In genomic region chr7:64308019-64308275, GRCh38 we compare ENCODE assay signal across 8 cellular contexts. TPM values are rescaled to one million over a fixed set of nuclear protein-coding genes. Genes with fewer than 3 reads are reported as not detected.
DNase-seq lines count a peak whose midpoint lies in the region; ATAC-seq and TF ChIP-seq lines count a peak whose summit lies in the region.

No MANE protein-coding gene starts in this region.

- H3K4me1 ChIP-seq in adrenal gland (replicated peaks in 1 of 2) (peaks cover 0 to 7% of the 10 kb centered on the region in 2 donors), mesenchymal stem cell (ENCODE audit: control insufficient read depth, insufficient read depth, low read depth, low read length) (no peaks in the 10 kb centered on the region)

- H3K36me3 ChIP-seq in adrenal gland (replicated peaks in 1 of 2): no peaks in the 10 kb centered on the region
- no peaks in the 10 kb centered on the region for H3K36me3 ChIP-seq in mesenchymal stem cell (ENCODE audit: control insufficient read depth in 1 of 2, insufficient read depth in 2 of 2, low read depth in 1 of 2, low read length in 2 of 2)

- no peak overlapping the region for H3K23ac ChIP-seq in mesenchymal stem cell (ENCODE audit: low read length in 2 of 2)

- H4K91ac ChIP-seq in mesenchymal stem cell (ENCODE audit: low read length): no peak overlapping the region

- no peak overlapping the region for H3K4ac ChIP-seq in mesenchymal stem cell (ENCODE audit: low read depth in 1 of 2, low read length in 2 of 2)

- peak overlapping the region; percentile 89 for H3K9ac ChIP-seq in mesenchymal stem cell (ENCODE audit: low read length)

- intact Hi-C loops in adrenal gland (cut with DNase I): no loop called here

- no peak for ATAC-seq in HG02885 (IDR thresholded peaks at IDR 0.05; ENCODE audit: poor library complexity, unreplicated experiment)
- ATAC-seq in GM21619 (IDR thresholded peaks at IDR 0.05; ENCODE audit: unreplicated experiment): no peak

- no peak overlapping the region for H2BK120ac ChIP-seq in mesenchymal stem cell (ENCODE audit: low read depth, low read length)

- no peak overlapping the region for H3K14ac ChIP-seq in mesenchymal stem cell (ENCODE audit: low read length in 2 of 2)

- peak overlapping the region in 2 of 4 donors; percentile 62 to 98 for H3K4me3 ChIP-seq in adrenal gland
- H3K4me3 ChIP-seq in mesenchymal stem cell (ENCODE audit: insufficient read depth in 1 of 2, low read depth in 1 of 2, low read length in 2 of 2): peak overlapping the region in 1 of 2 experiments; percentile 83

- peak overlapping the region in 4 of 5 donors; percentile 74 to 92 (median 88) for H3K27ac ChIP-seq in adrenal gland
- H3K27ac ChIP-seq in mesenchymal stem cell (ENCODE audit: low read length, poor library complexity, severe bottlenecking): no peak overlapping the region

- H4K8ac ChIP-seq in mesenchymal stem cell (ENCODE audit: low read length): no peak overlapping the region

- no peak for TF ChIP-seq POLR2A in adrenal gland (IDR thresholded peaks at IDR 0.05)

- no peak overlapping the region for H2BK5ac ChIP-seq in mesenchymal stem cell (ENCODE audit: low read depth, low read length, poor library complexity, severe bottlenecking)

- H2BK15ac ChIP-seq in mesenchymal stem cell (ENCODE audit: low read depth, poor library complexity, severe bottlenecking): no peak overlapping the region

- no peak overlapping the region for H3K4me2 ChIP-seq in mesenchymal stem cell (ENCODE audit: low read length, poor library complexity, severe bottlenecking)

- DNase-seq in stimulated activated CD4-positive, alpha-beta T cell treated with anti-CD3 and anti-CD28 coated beads, Interleukin-4, amount 100 ng/mL, for 24 hours: peak; percentile 9
- no peak for DNase-seq in stimulated activated CD4-positive, alpha-beta T cell treated with anti-CD3 and anti-CD28 coated beads, Interleukin-15, amount 100 ng/mL, for 24 hours
- peak in 4 of 7 donors; percentile 18 to 58 (median 26) for DNase-seq in adrenal gland
- no peak for DNase-seq in mesenchymal stem cell
- DNase-seq in glomerular visceral epithelial cell (ENCODE audit: extremely low spot score): no peak
- DNase-seq in DMS153 (lab: John Stamatoyannopoulos, UW): no peak

- no peak overlapping the region for H2AK5ac ChIP-seq in mesenchymal stem cell (ENCODE audit: low read length, severe bottlenecking)

- no peak overlapping the region for H2BK12ac ChIP-seq in mesenchymal stem cell (ENCODE audit: low read length in 2 of 2)

- H3K27me3 ChIP-seq in adrenal gland (no peaks in the 10 kb centered on the region), mesenchymal stem cell (ENCODE audit: control insufficient read depth in 1 of 2, insufficient read depth in 1 of 2, low read length in 2 of 2) (no peaks in the 10 kb centered on the region)

- TF ChIP-seq CTCF in adrenal gland (IDR thresholded peaks at IDR 0.05): no peak

- H3K9me3 ChIP-seq in adrenal gland (replicated peaks in 1 of 3): no peaks in the 10 kb centered on the region
- H3K9me3 ChIP-seq in mesenchymal stem cell (ENCODE audit: control insufficient read depth, low read length): no peaks in the 10 kb centered on the region

- H3K18ac ChIP-seq in mesenchymal stem cell (ENCODE audit: low read depth in 1 of 2, low read length in 2 of 2): no peak overlapping the region

- no peak overlapping the region for H2AFZ ChIP-seq in mesenchymal stem cell (ENCODE audit: low read depth, low read length)

- WGBS in adrenal gland, 4 donors: 43 to 56% (median 51%) methylated on average over 6 to 7 of the region's 7 CpGs
- 67% methylated on average over 5 of the region's 7 CpGs for WGBS in mesenchymal stem cell

- no peaks in the 10 kb centered on the region for H3K79me1 ChIP-seq in mesenchymal stem cell (replicated peaks; ENCODE audit: low read length, poor library complexity, severe bottlenecking)

RNA-seq across cellular contexts. Expression of gene ZNF736, which starts 5.8 kb away (rescaled TPM):
- 10 to 100 TPM in 6 of 8 donors, 1 to 10 TPM in 2; 6.6 to 25.5 (median 13.8) TPM for total RNA-seq in adrenal gland
- polyA plus RNA-seq in adrenal gland: 1 to 10 TPM; 4.1 to 8.8 (median 4.4) TPM
- not detected for polyA plus RNA-seq in mesenchymal stem cell (2013, experiment 1 of 2)
- not detected for polyA plus RNA-seq in mesenchymal stem cell (2013, experiment 2 of 2)

Comparison
In these comparisons a context has a peak if more than half of its experiments do, and no peak if none do; other contexts are left out.
1. DNase-seq: peak in stimulated activated CD4-positive, alpha-beta T cell treated with anti-CD3 and anti-CD28 coated beads, Interleukin-4, amount 100 ng/mL, for 24 hours (single experiment) and adrenal gland (4 of 7); none in stimulated activated CD4-positive, alpha-beta T cell treated with anti-CD3 and anti-CD28 coated beads, Interleukin-15, amount 100 ng/mL, for 24 hours (single experiment), mesenchymal stem cell (single experiment), glomerular visceral epithelial cell (single experiment) and DMS153 (single experiment).